ENCODE assay signal across 1 cellular context in the genomic region with DNA sequence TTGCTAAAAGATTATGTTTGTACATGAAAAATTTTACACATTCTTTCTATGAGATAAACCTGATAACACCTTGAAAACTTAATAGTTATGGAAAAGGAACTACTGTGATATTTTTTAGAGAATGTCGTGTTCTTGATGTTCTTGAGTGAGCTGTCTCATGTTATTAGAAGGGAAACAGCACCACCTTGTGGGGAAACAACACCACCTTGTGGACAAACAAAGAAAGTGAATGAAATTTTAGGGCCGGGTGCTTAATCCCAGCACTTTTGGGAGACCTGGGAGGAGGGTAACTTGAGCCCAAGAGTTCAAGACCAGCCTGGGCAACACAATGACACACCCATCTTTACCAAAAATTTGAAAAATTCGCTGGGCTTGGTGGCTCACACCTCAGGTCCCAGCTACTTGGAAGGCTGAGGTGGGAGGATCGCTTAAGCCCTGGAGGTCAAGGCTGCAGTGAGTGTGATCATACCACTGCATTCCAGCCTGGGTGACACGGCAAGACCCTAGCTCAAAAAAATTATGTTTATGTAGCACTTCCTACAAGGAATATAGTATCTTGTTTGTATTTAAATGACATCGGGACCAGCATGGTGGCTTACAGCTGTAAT.
TF ChIP-seq lines count a peak whose summit lies in the region.

No MANE protein-coding gene starts in this region.

TF ChIP-seq in K562, 482 proteins besides CTCF, POLR2A, EP300 and RAD21 (continued from another document):
- peak; percentile 26; the same call in 1 of the 2 replicates for TF ChIP-seq SMC3 (conservative IDR thresholded peaks at IDR 0.05; ENCODE audit: insufficient read depth, low read depth, low read length)
